Comparison of ENCODE assay signal across 21 cellular contexts in the genomic region with DNA sequence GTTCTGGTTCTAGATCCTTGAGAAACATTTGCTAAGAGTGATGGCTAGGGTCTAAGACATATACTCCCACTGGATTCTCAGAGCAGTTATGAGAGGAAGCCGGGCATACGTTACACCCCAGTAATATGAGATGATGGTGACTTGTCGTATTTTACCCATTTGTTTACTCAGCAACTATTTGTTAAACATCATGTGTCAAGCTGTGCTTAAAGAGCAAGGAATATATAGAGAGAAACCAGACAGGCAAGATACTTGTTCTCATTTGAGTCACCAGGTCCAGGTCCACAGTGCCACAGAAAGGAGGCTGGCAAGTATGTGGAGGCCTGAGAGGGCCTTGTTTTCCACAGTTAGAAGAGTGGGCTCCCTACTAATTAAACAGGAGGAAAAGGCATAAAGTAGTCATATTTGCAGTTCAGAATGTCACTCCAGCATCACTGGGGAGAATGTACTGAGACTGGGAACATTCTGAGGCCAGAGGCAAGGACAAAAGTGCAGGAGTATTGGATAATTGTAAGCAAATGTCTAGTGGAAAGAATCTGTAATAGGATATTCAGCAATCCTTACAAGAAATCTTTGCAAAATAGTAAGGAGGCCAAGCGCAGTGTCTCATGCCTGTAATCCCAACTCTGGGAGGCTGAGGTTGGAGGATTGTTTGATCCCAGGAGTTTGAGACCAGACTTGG.
A peak's percentile ranks its signal among the peaks of the same experiment; 100 is the strongest.
DNase-seq lines count a peak whose midpoint lies in the region; ATAC-seq, FAIRE-seq and TF ChIP-seq lines count a peak whose summit lies in the region.
"Had no signal": no experiment of that assay in that cellular context is flagged by ENCODE, and none has a peak within 500 bp of the region (broad histone marks: within the 10 kb centered on the region; RNA-seq: fewer than 3 reads in every experiment).

No MANE protein-coding gene starts in this region.

- intact Hi-C loops in mucosa of descending colon (cut with DNase I, micrococcal nuclease): no loop called here

- FAIRE-seq in bronchial epithelial cell (lab: Jason Lieb, UNC): no peak
- FAIRE-seq: A204.1, GM12891 had no signal

- no peak overlapping the region for H3K4me3 Mint-ChIP-seq in activated T-helper 17 cell treated with anti-CD3 and anti-CD28 coated beads, Interleukin-2, amount 50 U/mL, for 72 hours
- H3K4me3 Mint-ChIP-seq: CD14-positive monocyte, H9, HFFc6 had no signal

- no peaks in the 10 kb centered on the region for H3K36me3 Mint-ChIP-seq in activated T-helper 17 cell treated with anti-CD3 and anti-CD28 coated beads, Interleukin-2, amount 50 U/mL, for 72 hours (ENCODE audit: low read depth)

- H3K9me3 ChIP-seq in mucosa of descending colon: peaks cover 9% of the 10 kb centered on the region
- H3K9me3 ChIP-seq: MG63 had no signal

- peak overlapping the region; percentile 39; the same call in 1 of the 2 replicates for H3K27ac ChIP-seq in C4-2B
- H3K27ac ChIP-seq: SK-N-MC had no signal

- H3K27me3 Mint-ChIP-seq in activated T-helper 17 cell treated with anti-CD3 and anti-CD28 coated beads, Interleukin-2, amount 50 U/mL, for 72 hours: peaks cover 6% of the 10 kb centered on the region

- no peaks in the 10 kb centered on the region for H3K4me1 Mint-ChIP-seq in activated T-helper 17 cell treated with anti-CD3 and anti-CD28 coated beads, Interleukin-2, amount 50 U/mL, for 72 hours
- H3K4me1 Mint-ChIP-seq: H9 had no signal

- H3K9me3 Mint-ChIP-seq in activated T-helper 17 cell treated with anti-CD3 and anti-CD28 coated beads, Interleukin-2, amount 50 U/mL, for 72 hours: peaks cover 14% of the 10 kb centered on the region

- TF ChIP-seq CTCF in C4-2B (conservative IDR thresholded peaks at IDR 0.05) (no peak), bronchial epithelial cell (IDR thresholded peaks at IDR 0.05; ENCODE audit: insufficient read depth, low read length, severe bottlenecking) (no peak), mucosa of descending colon (IDR thresholded peaks at IDR 0.05) (no peak)

- H3K27ac Mint-ChIP-seq in activated T-helper 17 cell treated with anti-CD3 and anti-CD28 coated beads, Interleukin-2, amount 50 U/mL, for 72 hours: no peak overlapping the region
- H3K27ac Mint-ChIP-seq: H9, HFFc6 had no signal

- H3K27me3 ChIP-seq in bronchial epithelial cell (ENCODE audit: control insufficient read depth, insufficient read depth, low read length): no peaks in the 10 kb centered on the region
- H3K27me3 ChIP-seq: MG63 had no signal

- no peaks in the 10 kb centered on the region for H3K4me1 ChIP-seq in mucosa of descending colon (ENCODE audit: low read depth)

- peak; percentile 16 for ATAC-seq in mucosa of descending colon
- no peak for ATAC-seq in HG02973 (IDR thresholded peaks at IDR 0.05; ENCODE audit: unreplicated experiment)
- ATAC-seq in activated T-helper 17 cell treated with anti-CD3 and anti-CD28 coated beads, Interleukin-2, amount 50 U/mL, for 72 hours (replicated peaks): no peak

- no peaks in the 10 kb centered on the region for H3K36me3 ChIP-seq in bronchial epithelial cell (ENCODE audit: control insufficient read depth, insufficient read depth, low read length)
- no peaks in the 10 kb centered on the region for H3K36me3 ChIP-seq in mucosa of descending colon (ENCODE audit: low read depth)
- H3K36me3 ChIP-seq: MG63 had no signal

- DNase-seq in DMS53 treated with DMSO at 0.1 percent for 48 hours (lab: John Stamatoyannopoulos, UW; ENCODE audit: unreplicated experiment): peak; percentile 40
- DNase-seq in bronchial epithelial cell (ENCODE audit: low read depth): peak; percentile 88
- DNase-seq in mucosa of descending colon: no peak
- DNase-seq in SW 1271 (lab: John Stamatoyannopoulos, UW): no peak
- DNase-seq: DND-41, H9, HFFc6, Kasumi-1, MG63, NCI-H1417, NCI-H187, NCI-H524, NCI-H82, Right ventricle myocardium superior had no signal

- H3K4me3 ChIP-seq in bronchial epithelial cell (ENCODE audit: low read depth, low read length) (no peak overlapping the region), mucosa of descending colon (no peak overlapping the region)
- H3K4me3 ChIP-seq: MG63, SK-N-MC had no signal

Comparison
In these comparisons a context has a peak if more than half of its experiments do, and no peak if none do; other contexts are left out.
1. DNase-seq: peak in DMS53 treated with DMSO at 0.1 percent for 48 hours (single experiment) and bronchial epithelial cell (single experiment); none in mucosa of descending colon (0 of 3) and SW 1271 (0 of 2).